15 cellular contexts compared by ENCODE assay signal in genomic region chr7:121043314-121044234, GRCh38. TPM values are rescaled to one million over a fixed set of nuclear protein-coding genes. Genes with fewer than 3 reads are reported as not detected.
A peak's percentile ranks its signal among the peaks of the same experiment; 100 is the strongest.
DNase-seq lines count a peak whose midpoint lies in the region; ATAC-seq and TF ChIP-seq lines count a peak whose summit lies in the region.
"Had no signal": no experiment of that assay in that cellular context is flagged by ENCODE, and none has a peak within 500 bp of the region (broad histone marks: within the 10 kb centered on the region; RNA-seq: fewer than 3 reads in every experiment).

No MANE protein-coding gene starts in this region.

- peaks cover 6% of the 10 kb centered on the region for H3K36me3 ChIP-seq in IMR-90 (ENCODE audit: control insufficient read depth, insufficient read depth, low read length)
- H3K36me3 ChIP-seq in liver (ENCODE audit: control insufficient read depth in 4 of 4, insufficient read depth in 3 of 4, low read depth in 1 of 4, low read length in 3 of 4) = peaks cover 0 to 5% (median 1%) of the 10 kb centered on the region in 4 donors
- peaks cover 0 to 8% of the 10 kb centered on the region in 2 donors for H3K36me3 ChIP-seq in gastrocnemius medialis
- no peaks in the 10 kb centered on the region for H3K36me3 ChIP-seq in brain microvascular endothelial cell (replicated peaks)

- H3K27me3 ChIP-seq in IMR-90 (ENCODE audit: control insufficient read depth, insufficient read depth, low read length) (no peaks in the 10 kb centered on the region), liver (ENCODE audit: control insufficient read depth in 4 of 4, insufficient read depth in 4 of 4, low read length in 3 of 4) (no peaks in the 10 kb centered on the region), gastrocnemius medialis (no peaks in the 10 kb centered on the region), brain microvascular endothelial cell (replicated peaks) (no peaks in the 10 kb centered on the region)

- peak overlapping the region; percentile 66; the same call in 1 of the 2 replicates for H3K23ac ChIP-seq in IMR-90 (ENCODE audit: low read depth, low read length)

- DNase-seq in IMR-90 (no peak), gastrocnemius medialis (no peak), EL (no peak), brain microvascular endothelial cell (no peak)
- DNase-seq in activated T-helper 1 cell treated with anti-CD3 and anti-CD28 coated beads, Interleukin-12 subunit alpha, Interleukin-12 subunit beta, Interleukin-2, Interleukin-4 antibody, amounts not matched to agents 30 ng/mL and 10 ng/mL and 1 ng/mL, durations not matched to agents 14 hours and 24 hours and 36 hours (ENCODE audit: low spot score) = no peak
- DNase-seq: CD8-positive, alpha-beta T cell; DMS53; HCEC 1CT; HFFc6 had no signal

- TF ChIP-seq RAD21 in IMR-90 (IDR thresholded peaks at IDR 0.05; ENCODE audit: low read length) (no peak), liver (IDR thresholded peaks at IDR 0.05) (no peak)

- no peaks in the 10 kb centered on the region for H3K9me3 Mint-ChIP-seq in activated T-helper 1 cell treated with anti-CD3 and anti-CD28 coated beads, Interleukin-12 subunit alpha, Interleukin-12 subunit beta, Interleukin-2, Interleukin-4 antibody, amounts not matched to agents 30 ng/mL and 10 ng/mL and 1 ng/mL, durations not matched to agents 14 hours and 24 hours and 36 hours
- H3K9me3 Mint-ChIP-seq: CD8-positive, alpha-beta T cell; HFFc6 had no signal

- H2AK9ac ChIP-seq in IMR-90 (replicated peaks; ENCODE audit: low read depth, low read length, poor library complexity) = no peak overlapping the region

- H3K27ac Mint-ChIP-seq in activated T-helper 1 cell treated with anti-CD3 and anti-CD28 coated beads, Interleukin-12 subunit alpha, Interleukin-12 subunit beta, Interleukin-2, Interleukin-4 antibody, amounts not matched to agents 30 ng/mL and 10 ng/mL and 1 ng/mL, durations not matched to agents 14 hours and 24 hours and 36 hours = peak overlapping the region; percentile 4
- H3K27ac Mint-ChIP-seq: CD14-positive monocyte; CD8-positive, alpha-beta T cell; HFFc6 had no signal

- H3K4me1 Mint-ChIP-seq in activated T-helper 1 cell treated with anti-CD3 and anti-CD28 coated beads, Interleukin-12 subunit alpha, Interleukin-12 subunit beta, Interleukin-2, Interleukin-4 antibody, amounts not matched to agents 30 ng/mL and 10 ng/mL and 1 ng/mL, durations not matched to agents 14 hours and 24 hours and 36 hours (ENCODE audit: low read depth) = no peaks in the 10 kb centered on the region

- POLR2A ChIA-PET in IMR-90 (lab: Charles Lee; ENCODE audit: unreplicated experiment) = no interaction called here

- H2AK5ac ChIP-seq in IMR-90 (ENCODE audit: low read depth, low read length) = no peak overlapping the region

- no peak overlapping the region for H3K56ac ChIP-seq in IMR-90 (ENCODE audit: extremely low read depth, insufficient read depth, low read length)

- H3K4me1 ChIP-seq in IMR-90 (ENCODE audit: control insufficient read depth, insufficient read depth, low read length) (peaks cover 2% of the 10 kb centered on the region; the same call in 1 of the 2 replicates), liver (ENCODE audit: control insufficient read depth in 4 of 4, insufficient read depth in 4 of 4, low read length in 3 of 4) (peaks cover 10 to 25% (median 13%) of the 10 kb centered on the region in 4 donors), gastrocnemius medialis (peaks cover 66 to 72% of the 10 kb centered on the region in 2 donors)

- no peaks in the 10 kb centered on the region for H3K27me3 Mint-ChIP-seq in activated T-helper 1 cell treated with anti-CD3 and anti-CD28 coated beads, Interleukin-12 subunit alpha, Interleukin-12 subunit beta, Interleukin-2, Interleukin-4 antibody, amounts not matched to agents 30 ng/mL and 10 ng/mL and 1 ng/mL, durations not matched to agents 14 hours and 24 hours and 36 hours (ENCODE audit: insufficient read depth)

- no peak overlapping the region for H3K9ac ChIP-seq in IMR-90 (ENCODE audit: low read depth, low read length)
- H3K9ac ChIP-seq in liver (ENCODE audit: low read depth in 1 of 2, low read length in 2 of 2) = peak overlapping the region in 1 of 2 donors; percentile 32

- TF ChIP-seq CTCF in IMR-90 (conservative IDR thresholded peaks at IDR 0.05; ENCODE audit: low read depth, low read length) = no peak
- no peak for TF ChIP-seq CTCF in liver (IDR thresholded peaks at IDR 0.05; ENCODE audit: low read depth, low read length, missing input control)
- no peak for TF ChIP-seq CTCF in gastrocnemius medialis (IDR thresholded peaks at IDR 0.05 in 4 of 5, conservative IDR thresholded peaks at IDR 0.05 in 1 of 5)
- no peak for TF ChIP-seq CTCF in brain microvascular endothelial cell (IDR thresholded peaks at IDR 0.05; ENCODE audit: low read depth, low read length, missing control alignments)

- H3K9me1 ChIP-seq in IMR-90 (ENCODE audit: insufficient read depth, low read length) = peaks cover 3% of the 10 kb centered on the region; the same call in 1 of the 2 replicates

- no peaks in the 10 kb centered on the region for H4K20me1 ChIP-seq in IMR-90 (ENCODE audit: insufficient read depth, low read length)

- intact Hi-C loops in IMR-90 (cut with micrococcal nuclease) = no loop called here
- intact Hi-C loops in activated T-helper 1 cell treated with anti-CD3 and anti-CD28 coated beads, Interleukin-12 subunit alpha, Interleukin-12 subunit beta, Interleukin-2, Interleukin-4 antibody, amounts not matched to agents 30 ng/mL and 10 ng/mL and 1 ng/mL, durations not matched to agents 14 hours and 24 hours and 36 hours (cut with micrococcal nuclease) = no loop called here
- intact Hi-C loops in gastrocnemius medialis (cut with DNase I; ENCODE audit: low total_unique reads) = no loop called here

- no peak overlapping the region for H2BK5ac ChIP-seq in IMR-90 (ENCODE audit: low read depth, low read length, poor library complexity, severe bottlenecking)

- H3K79me1 ChIP-seq in IMR-90 (ENCODE audit: low read depth in 1 of 2, low read length in 2 of 2) = peaks cover 24 to 55% of the 10 kb centered on the region in 2 experiments

- TF ChIP-seq POLR2A in IMR-90 (IDR thresholded peaks at IDR 0.05; ENCODE audit: low read depth, low read length) = no peak
- no peak for TF ChIP-seq POLR2A in gastrocnemius medialis (IDR thresholded peaks at IDR 0.05)

- dilution Hi-C loops in IMR-90 (cut with HindIII; ENCODE audit: low sequenced_read_pairs, unreplicated experiment) = no loop called here

- no peaks in the 10 kb centered on the region for H3K36me3 Mint-ChIP-seq in activated T-helper 1 cell treated with anti-CD3 and anti-CD28 coated beads, Interleukin-12 subunit alpha, Interleukin-12 subunit beta, Interleukin-2, Interleukin-4 antibody, amounts not matched to agents 30 ng/mL and 10 ng/mL and 1 ng/mL, durations not matched to agents 14 hours and 24 hours and 36 hours (ENCODE audit: low read depth)
- H3K36me3 Mint-ChIP-seq: CD8-positive, alpha-beta T cell had no signal

- CTCF ChIA-PET in IMR-90 (lab: Yijun Ruan, JAX) = interaction anchor here (1.8 to 2.4 kb wide), 3 partner anchors 32 to 65 kb away, joined by 4 to 5 read pairs (median 5); no protein-coding TSS in a partner anchor

- no peak overlapping the region for H2BK20ac ChIP-seq in IMR-90 (ENCODE audit: low read depth, low read length)

- no peak overlapping the region for H3K18ac ChIP-seq in IMR-90 (ENCODE audit: low read depth, low read length)

- H4K8ac ChIP-seq in IMR-90 (ENCODE audit: low read depth in 2 of 2, low read length in 2 of 2) = peak overlapping the region in 1 of 2 experiments; percentile 39; a peak in 2 of 4 replicates

- no peak overlapping the region for H3K4me3 Mint-ChIP-seq in activated T-helper 1 cell treated with anti-CD3 and anti-CD28 coated beads, Interleukin-12 subunit alpha, Interleukin-12 subunit beta, Interleukin-2, Interleukin-4 antibody, amounts not matched to agents 30 ng/mL and 10 ng/mL and 1 ng/mL, durations not matched to agents 14 hours and 24 hours and 36 hours
- H3K4me3 Mint-ChIP-seq: CD14-positive monocyte; CD8-positive, alpha-beta T cell; HFFc6 had no signal

- no CpG with 5 or more reads among the region's 4 CpGs for WGBS in IMR-90 (ENCODE audit: extremely low coverage in 2 of 2, insufficient read length in 1 of 2), 2 experiments
- 41% methylated on average over 4 of the region's 4 CpGs for WGBS in liver

- peak overlapping the region; percentile 6; the same call in 1 of the 2 replicates for H4K5ac ChIP-seq in IMR-90 (ENCODE audit: low read depth, low read length)

- H2BK15ac ChIP-seq in IMR-90 (ENCODE audit: low read depth, low read length) = no peak overlapping the region

- no peak overlapping the region; the same call in 1 of the 2 replicates for H3K4ac ChIP-seq in IMR-90 (ENCODE audit: low read depth, low read length)

- BruUV-seq in IMR-90 (replicated peaks; lab: Mats Ljungman, UMichigan) = no TSS peak

- H3K4me2 ChIP-seq in IMR-90 (ENCODE audit: low read depth, low read length) = no peak overlapping the region; the same call in 1 of the 2 replicates

- no peak for ATAC-seq in IMR-90 (ENCODE audit: low read depth)
- ATAC-seq in gastrocnemius medialis = no peak
- ATAC-seq in HG03342 (IDR thresholded peaks at IDR 0.05; ENCODE audit: unreplicated experiment) = no peak
- ATAC-seq in HG03175 (IDR thresholded peaks at IDR 0.05; ENCODE audit: unreplicated experiment) = no peak
- ATAC-seq: CD8-positive, alpha-beta T cell; GM12878 had no signal

- no peak overlapping the region for H3K4me3 ChIP-seq in IMR-90 (ENCODE audit: insufficient read depth, low read depth, low read length)
- H3K4me3 ChIP-seq in liver (ENCODE audit: low read depth in 1 of 3, low read length in 3 of 3) = no peak overlapping the region
- no peak overlapping the region for H3K4me3 ChIP-seq in gastrocnemius medialis
- no peak overlapping the region for H3K4me3 ChIP-seq in brain microvascular endothelial cell (ENCODE audit: low read depth, low read length)
- H3K4me3 ChIP-seq: GM12878 had no signal

- H2AFZ ChIP-seq in IMR-90 (replicated peaks; ENCODE audit: low read length, poor library complexity) = no peak overlapping the region

- no peak overlapping the region for H2BK120ac ChIP-seq in IMR-90 (ENCODE audit: low read depth, low read length)

- H3K9me3 ChIP-seq in IMR-90 (ENCODE audit: control insufficient read depth, insufficient read depth, low read length) (no peaks in the 10 kb centered on the region), liver (ENCODE audit: control insufficient read depth in 4 of 4, low read length in 3 of 4) (no peaks in the 10 kb centered on the region), gastrocnemius medialis (no peaks in the 10 kb centered on the region)

- H3K14ac ChIP-seq in IMR-90 (replicated peaks; ENCODE audit: low read depth, low read length) = 0 out of 2 replicates have a peak overlapping the region, but pooled peaks have one; percentile 28

- no peak overlapping the region for H3K27ac ChIP-seq in IMR-90 (ENCODE audit: insufficient read depth, low read length)
- H3K27ac ChIP-seq in liver (ENCODE audit: low read depth in 1 of 2, low read length in 2 of 2) = peak overlapping the region in 1 of 2 donors; percentile 15
- peak overlapping the region; percentile 49 to 86 (median 84) for H3K27ac ChIP-seq in gastrocnemius medialis
- H3K27ac ChIP-seq in brain microvascular endothelial cell = no peak overlapping the region

- H4K91ac ChIP-seq in IMR-90 (ENCODE audit: insufficient read depth, low read depth, low read length) = peak overlapping the region; percentile 0; the same call in 1 of the 2 replicates

- in situ Hi-C loops in IMR-90 (cut with MboI; ENCODE audit: low sequenced_read_pairs) = no loop called here
- in situ Hi-C loops in gastrocnemius medialis (cut with MboI; ENCODE audit: low sequenced_read_pairs in 4 of 4) = no loop called here
- in situ Hi-C loops in brain microvascular endothelial cell (cut with HindIII; ENCODE audit: low pct_ligation_motif_present, low sequenced_read_pairs) = no loop called here

RNA-seq across cellular contexts. Expression of gene CPED1, which starts 55.1 kb away (rescaled TPM):
- total RNA-seq in IMR-90 (2012; rRNA removed) = 96.8 and 102 TPM in 2 replicates
- polyA plus RNA-seq in IMR-90 (2012; rRNA removed) = 28.7 and 31.2 TPM in 2 replicates
- polyA plus RNA-seq in IMR-90 (2012; cell fraction: cytosol; rRNA removed) = 11.9 and 18.5 TPM in 2 replicates
- polyA plus RNA-seq in IMR-90 (2012; cell fraction: nucleus; rRNA removed; ENCODE audit: low replicate concordance) = 9.1 and 28.6 TPM in 2 replicates
- total RNA-seq in activated T-helper 1 cell treated with anti-CD3 and anti-CD28 coated beads, Interleukin-12 subunit alpha, Interleukin-12 subunit beta, Interleukin-2, Interleukin-4 antibody, amounts not matched to agents 30 ng/mL and 10 ng/mL and 1 ng/mL, durations not matched to agents 14 hours and 24 hours and 36 hours = not detected in 2 replicates
- 10 to 100 TPM in 1 of 2 donors, 1 to 10 TPM in 1; 8.5 to 58.0 TPM for total RNA-seq in liver
- polyA plus RNA-seq in liver = 10 to 100 TPM; 11.1 to 18.1 TPM
- 10 to 100 TPM in 3 of 4 donors, 1 to 10 TPM in 1; 4.8 to 35.5 (median 34.1) TPM for total RNA-seq in gastrocnemius medialis
- total RNA-seq: CD8-positive, alpha-beta T cell; HT-29 had no signal

Comparison
In these comparisons a context has a peak if more than half of its experiments do, and no peak if none do; other contexts are left out.
1. H3K27ac ChIP-seq: peak in gastrocnemius medialis (4 of 4); none in IMR-90 (single experiment) and brain microvascular endothelial cell (single experiment).